ENCODE assay signal across 21 cellular contexts in genomic region chr4:113678651-113679050, GRCh38.
DNase-seq lines count a peak whose midpoint lies in the region; ATAC-seq, FAIRE-seq and TF ChIP-seq lines count a peak whose summit lies in the region.
"Had no signal": no experiment of that assay in that cellular context is flagged by ENCODE, and none has a peak within 500 bp of the region (broad histone marks: within the 10 kb centered on the region; RNA-seq: fewer than 3 reads in every experiment).

No MANE protein-coding gene starts in this region.

- peaks cover 2% of the 10 kb centered on the region for H3K79me2 ChIP-seq in HepG2 (ENCODE audit: insufficient read depth, low read length)

- no TSS peak for BruUV-seq in HepG2 (replicated peaks; lab: Mats Ljungman, UMichigan)

- H3K27ac ChIP-seq in HepG2 (ENCODE audit: extremely low read length, insufficient read depth, low read length) (no peak overlapping the region), right lobe of liver (no peak overlapping the region), gastroesophageal sphincter (no peak overlapping the region)
- H3K27ac ChIP-seq: PC-9, RWPE1 had no signal

- CTCF ChIA-PET in HepG2 (lab: Yijun Ruan, JAX; ENCODE audit: low intra/inter-chr PET ratio, low total read pairs): no interaction called here

- H3K4me3 ChIP-seq in HepG2 (replicated peaks in 1 of 3; ENCODE audit: insufficient read depth in 1 of 3, low read depth in 2 of 3, low read length in 3 of 3) (no peak overlapping the region), right lobe of liver (no peak overlapping the region), cardiac fibroblast (replicated peaks in 1 of 2; ENCODE audit: low read depth in 2 of 2, low read length in 2 of 2) (no peak overlapping the region), fibroblast of pulmonary artery (replicated peaks; ENCODE audit: low read depth, low read length) (no peak overlapping the region), gastroesophageal sphincter (no peak overlapping the region)
- H3K4me3 ChIP-seq: GM12878, PC-9 had no signal

- H3K4me1 ChIP-seq in HepG2 (ENCODE audit: insufficient read depth, low read length) (peaks cover 29% of the 10 kb centered on the region), right lobe of liver (peaks cover 0 to 21% (median 5%) of the 10 kb centered on the region in 4 donors), gastroesophageal sphincter (peaks cover 0 to 40% (median 16%) of the 10 kb centered on the region in 3 donors)

- no peak overlapping the region for H3K9ac ChIP-seq in HepG2 (ENCODE audit: insufficient read depth, low read depth, low read length)

- peaks cover 9% of the 10 kb centered on the region for H3K4me1 Mint-ChIP-seq in nephron progenitor cell

- no peak for FAIRE-seq in HepG2 (lab: Jason Lieb, UNC)
- FAIRE-seq: GM12878 had no signal

- DNase-seq in HepG2 (ENCODE audit: low spot score) (no peak), right lobe of liver (no peak), cardiac fibroblast (ENCODE audit: low read depth in 2 of 2) (peak; percentile 38 to 49), fibroblast of pulmonary artery (ENCODE audit: low read depth) (peak; percentile 63), nephron progenitor cell (no peak)
- DNase-seq in stimulated activated CD4-positive, alpha-beta T cell treated with anti-CD3 and anti-CD28 coated beads, Interleukin-4, amount 100 ng/mL, for 24 hours: no peak
- DNase-seq in stimulated activated naive CD4-positive, alpha-beta T cell treated with Interleukin-2 at 50 U/mL for 16 hours (lab: John Stamatoyannopoulos, UW): no peak
- DNase-seq: Caco-2; CD4-positive, alpha-beta T cell; GF-D8; GOT3; KG1; NCI-H1417; NCI-H187 treated with DMSO at 0.1 percent for 48 hours; NCI-H226; NCI-H524 treated with DMSO at 0.1 percent for 48 hours; PC-9; SIG-M5 had no signal

- in situ Hi-C loops in HepG2 (cut with HindIII; ENCODE audit: extremely low pct_ligation_motif_present, low pct_unique_long_range_greater_than_20kb): no loop called here

- H3K36me3 ChIP-seq in HepG2 (replicated peaks in 1 of 2; ENCODE audit: control insufficient read depth in 1 of 2, insufficient read depth in 2 of 2, low read length in 2 of 2): peaks cover 0 to 1% of the 10 kb centered on the region in 2 experiments; a peak in 1 of 5 replicates
- no peaks in the 10 kb centered on the region for H3K36me3 ChIP-seq in right lobe of liver
- no peaks in the 10 kb centered on the region for H3K36me3 ChIP-seq in gastroesophageal sphincter

- H2AFZ ChIP-seq in HepG2 (ENCODE audit: low read length): no peak overlapping the region
- H2AFZ ChIP-seq: PC-9 had no signal

- peaks cover 4% of the 10 kb centered on the region for H3K27me3 Mint-ChIP-seq in nephron progenitor cell (ENCODE audit: low read depth, poor library complexity)
- H3K27me3 Mint-ChIP-seq: CD4-positive, alpha-beta T cell had no signal

- ATAC-seq in HepG2 (no peak), right lobe of liver (no peak), gastroesophageal sphincter (no peak)
- ATAC-seq: GM12878 had no signal

- H3K4me3 Mint-ChIP-seq in nephron progenitor cell: no peak overlapping the region
- H3K4me3 Mint-ChIP-seq: CD4-positive, alpha-beta T cell had no signal

- TF ChIP-seq POLR2A in HepG2 (IDR thresholded peaks at IDR 0.05; ENCODE audit: insufficient read depth in 1 of 2, low read depth in 2 of 2, low read length in 2 of 2): no peak
- no peak for TF ChIP-seq POLR2A in right lobe of liver (IDR thresholded peaks at IDR 0.05)
- TF ChIP-seq POLR2A in gastroesophageal sphincter (IDR thresholded peaks at IDR 0.05): no peak

- H3K9me3 Mint-ChIP-seq in nephron progenitor cell: peaks cover 10% of the 10 kb centered on the region
- H3K9me3 Mint-ChIP-seq: CD4-positive, alpha-beta T cell had no signal

- H4K20me1 ChIP-seq in HepG2 (ENCODE audit: insufficient read depth, low read length): no peaks in the 10 kb centered on the region

- TF ChIP-seq RAD21 in HepG2 (CRISPR knock-in tag; IDR thresholded peaks at IDR 0.05): no peak

- H3K27ac Mint-ChIP-seq in nephron progenitor cell: no peak overlapping the region

- peaks cover 10% of the 10 kb centered on the region; the same call in 1 of the 2 replicates for H3K9me3 ChIP-seq in HepG2 (ENCODE audit: low read length)
- H3K9me3 ChIP-seq in right lobe of liver: no peaks in the 10 kb centered on the region
- H3K9me3 ChIP-seq in gastroesophageal sphincter: no peaks in the 10 kb centered on the region
- H3K9me3 ChIP-seq: Caco-2 had no signal

- H3K27me3 ChIP-seq in HepG2 (ENCODE audit: control insufficient read depth in 1 of 2, insufficient read depth in 2 of 2, low read length in 2 of 2): no peaks in the 10 kb centered on the region
- H3K27me3 ChIP-seq in right lobe of liver: no peaks in the 10 kb centered on the region
- H3K27me3 ChIP-seq in gastroesophageal sphincter: no peaks in the 10 kb centered on the region

- no peak for TF ChIP-seq EP300 in HepG2 (IDR thresholded peaks at IDR 0.05; ENCODE audit: low read depth in 2 of 2, low read length in 2 of 2)
- TF ChIP-seq EP300 in HepG2 (CRISPR knock-in tag; IDR thresholded peaks at IDR 0.05; ENCODE audit: borderline replicate concordance): no peak
- no peak for TF ChIP-seq EP300 in gastroesophageal sphincter (IDR thresholded peaks at IDR 0.05)

- TF ChIP-seq CTCF in HepG2 (CRISPR knock-in tag; IDR thresholded peaks at IDR 0.05) (no peak), right lobe of liver (IDR thresholded peaks at IDR 0.05) (no peak), cardiac fibroblast (IDR thresholded peaks at IDR 0.05; ENCODE audit: low read depth, low read length) (no peak), fibroblast of pulmonary artery (IDR thresholded peaks at IDR 0.05; ENCODE audit: low read length, missing control alignments) (no peak), gastroesophageal sphincter (IDR thresholded peaks at IDR 0.05) (no peak), nephron progenitor cell (IDR thresholded peaks at IDR 0.05) (no peak)

- POLR2A ChIA-PET in HepG2 (lab: Yijun Ruan, JAX): no interaction called here

- intact Hi-C loops in HepG2 (cut with micrococcal nuclease; ENCODE audit: unreplicated experiment) (no loop called here), right lobe of liver (cut with DNase I) (no loop called here)

- no peak overlapping the region for H3K4me2 ChIP-seq in HepG2 (ENCODE audit: low read depth, low read length)
- H3K4me2 ChIP-seq: PC-9 had no signal

- H3K36me3 Mint-ChIP-seq in nephron progenitor cell (ENCODE audit: low read depth): peaks cover 29% of the 10 kb centered on the region

TF ChIP-seq in HepG2, 621 proteins besides CTCF, POLR2A, EP300 and RAD21:
- peak; percentile 37; the same call in 1 of the 2 replicates for TF ChIP-seq CEBPB (IDR thresholded peaks at IDR 0.05; ENCODE audit: borderline replicate concordance, low read depth, low read length)
- TF ChIP-seq ZBTB7B (CRISPR knock-in tag; IDR thresholded peaks at IDR 0.05): no peak
- no peak for TF ChIP-seq ZNF883 (CRISPR knock-in tag; IDR thresholded peaks at IDR 0.05; ENCODE audit: not compliant biosample characterization)

Comparison
In these comparisons a context has a peak if more than half of its experiments do, and no peak if none do; other contexts are left out.
1. DNase-seq: peak in cardiac fibroblast (2 of 2) and fibroblast of pulmonary artery (single experiment); none in HepG2 (single experiment), right lobe of liver (0 of 3), stimulated activated CD4-positive, alpha-beta T cell treated with anti-CD3 and anti-CD28 coated beads, Interleukin-4, amount 100 ng/mL, for 24 hours (single experiment), nephron progenitor cell (single experiment) and stimulated activated naive CD4-positive, alpha-beta T cell treated with Interleukin-2 at 50 U/mL for 16 hours (single experiment).